Comparison of ENCODE assay signal across 12 cellular contexts in genomic region chr6:167103041-167103816, GRCh38. TPM values are rescaled to one million over a fixed set of nuclear protein-coding genes. Genes with fewer than 3 reads are reported as not detected.
DNase-seq lines count a peak whose midpoint lies in the region; ATAC-seq and TF ChIP-seq lines count a peak whose summit lies in the region.
"Had no signal": no experiment of that assay in that cellular context is flagged by ENCODE, and none has a peak within 500 bp of the region (broad histone marks: within the 10 kb centered on the region; RNA-seq: fewer than 3 reads in every experiment).

No MANE protein-coding gene starts in this region.

- H3K9me3 Mint-ChIP-seq in activated CD8-positive, alpha-beta memory T cell treated with anti-CD3 and anti-CD28 coated beads, Interleukin-2, amount 10 ng/mL, durations not matched to agents 7 days and 5 days (ENCODE audit: low read depth), result no peaks in the 10 kb centered on the region
- no peaks in the 10 kb centered on the region for H3K9me3 Mint-ChIP-seq in IgD-negative memory B cell
- no peaks in the 10 kb centered on the region for H3K9me3 Mint-ChIP-seq in stimulated activated memory B cell treated with anti-CD40 and anti-IgM and Interleukin-4, amounts not matched to agents 10 μg/mL and 1 μg/mL and 100 μg/mL, for 72 hours

- peaks cover 2% of the 10 kb centered on the region for H3K27me3 Mint-ChIP-seq in activated CD8-positive, alpha-beta memory T cell treated with anti-CD3 and anti-CD28 coated beads, Interleukin-2, amount 10 ng/mL, durations not matched to agents 7 days and 5 days
- H3K27me3 Mint-ChIP-seq in IgD-negative memory B cell, result no peaks in the 10 kb centered on the region
- H3K27me3 Mint-ChIP-seq in stimulated activated memory B cell treated with anti-CD40 and anti-IgM and Interleukin-4, amounts not matched to agents 10 μg/mL and 1 μg/mL and 100 μg/mL, for 72 hours, result no peaks in the 10 kb centered on the region
- H3K27me3 Mint-ChIP-seq: naive thymus-derived CD8-positive, alpha-beta T cell had no signal

- DNase-seq in activated CD8-positive, alpha-beta memory T cell treated with anti-CD3 and anti-CD28 coated beads, Interleukin-2, amount 10 ng/mL, durations not matched to agents 7 days and 5 days, result peak; percentile 59
- DNase-seq in activated CD8-positive, alpha-beta memory T cell treated with anti-CD3 and anti-CD28 coated beads, Interleukin-2, amount 50 U/mL, for 48 hours, result no peak
- DNase-seq in NCI-H69 (lab: John Stamatoyannopoulos, UW) (no peak), erythroblast (lab: John Stamatoyannopoulos, UW) (no peak), G401 (ENCODE audit: low spot score) (no peak)
- DNase-seq: naive thymus-derived CD8-positive, alpha-beta T cell; NCI-H2171 had no signal

- ATAC-seq in activated CD8-positive, alpha-beta memory T cell treated with anti-CD3 and anti-CD28 coated beads, Interleukin-2, amount 10 ng/mL, durations not matched to agents 7 days and 5 days, result peak; percentile 83
- ATAC-seq in HG02678 (IDR thresholded peaks at IDR 0.05; ENCODE audit: unreplicated experiment), result peak; percentile 95
- ATAC-seq in stimulated activated memory B cell treated with anti-CD40 and anti-IgM and Interleukin-4, amounts not matched to agents 10 μg/mL and 1 μg/mL and 100 μg/mL, for 72 hours, result peak; percentile 94
- ATAC-seq: A549 had no signal

- peak overlapping the region; percentile 81 for H3K27ac Mint-ChIP-seq in activated CD8-positive, alpha-beta memory T cell treated with anti-CD3 and anti-CD28 coated beads, Interleukin-2, amount 10 ng/mL, durations not matched to agents 7 days and 5 days
- H3K27ac Mint-ChIP-seq in IgD-negative memory B cell, result peak overlapping the region; percentile 90 to 91 (median 91)
- H3K27ac Mint-ChIP-seq in stimulated activated memory B cell treated with anti-CD40 and anti-IgM and Interleukin-4, amounts not matched to agents 10 μg/mL and 1 μg/mL and 100 μg/mL, for 72 hours, result peak overlapping the region; percentile 81

- CTCF ChIA-PET in activated CD8-positive, alpha-beta memory T cell treated with anti-CD3 and anti-CD28 coated beads, Interleukin-2, amount 10 ng/mL, durations not matched to agents 7 days and 5 days (lab: Charles Lee), result no interaction called here

- H3K4me3 Mint-ChIP-seq in activated CD8-positive, alpha-beta memory T cell treated with anti-CD3 and anti-CD28 coated beads, Interleukin-2, amount 10 ng/mL, durations not matched to agents 7 days and 5 days, result no peak overlapping the region
- peak overlapping the region; percentile 0 to 89 (median 76) for H3K4me3 Mint-ChIP-seq in IgD-negative memory B cell
- H3K4me3 Mint-ChIP-seq in stimulated activated memory B cell treated with anti-CD40 and anti-IgM and Interleukin-4, amounts not matched to agents 10 μg/mL and 1 μg/mL and 100 μg/mL, for 72 hours, result peak overlapping the region; percentile 15
- H3K4me3 Mint-ChIP-seq: naive thymus-derived CD8-positive, alpha-beta T cell had no signal

- in situ Hi-C loops in G401 (cut with HindIII; ENCODE audit: low sequenced_read_pairs), result no loop called here

- H3K36me3 Mint-ChIP-seq in activated CD8-positive, alpha-beta memory T cell treated with anti-CD3 and anti-CD28 coated beads, Interleukin-2, amount 10 ng/mL, durations not matched to agents 7 days and 5 days, result peaks cover 8% of the 10 kb centered on the region
- H3K36me3 Mint-ChIP-seq in IgD-negative memory B cell, result peaks cover under 1% of the 10 kb centered on the region
- no peaks in the 10 kb centered on the region for H3K36me3 Mint-ChIP-seq in stimulated activated memory B cell treated with anti-CD40 and anti-IgM and Interleukin-4, amounts not matched to agents 10 μg/mL and 1 μg/mL and 100 μg/mL, for 72 hours
- H3K36me3 Mint-ChIP-seq: naive thymus-derived CD8-positive, alpha-beta T cell had no signal

- TF ChIP-seq POLR2A in erythroblast (IDR thresholded peaks at IDR 0.05; ENCODE audit: low read length), result no peak

- peaks cover 37% of the 10 kb centered on the region for H3K4me1 Mint-ChIP-seq in activated CD8-positive, alpha-beta memory T cell treated with anti-CD3 and anti-CD28 coated beads, Interleukin-2, amount 10 ng/mL, durations not matched to agents 7 days and 5 days
- H3K4me1 Mint-ChIP-seq in IgD-negative memory B cell, result peaks cover 37 to 72% (median 47%) of the 10 kb centered on the region in 3 donors
- H3K4me1 Mint-ChIP-seq in stimulated activated memory B cell treated with anti-CD40 and anti-IgM and Interleukin-4, amounts not matched to agents 10 μg/mL and 1 μg/mL and 100 μg/mL, for 72 hours, result peaks cover 71% of the 10 kb centered on the region

RNA-seq across cellular contexts. Expression of gene CCR6, which starts 19.7 kb away (rescaled TPM):
- 1 to 10 TPM; 8.7 to 9.1 TPM for total RNA-seq in activated CD8-positive, alpha-beta memory T cell treated with anti-CD3 and anti-CD28 coated beads, Interleukin-2, amount 10 ng/mL, durations not matched to agents 7 days and 5 days
- polyA plus RNA-seq in IgD-negative memory B cell, result 79.3 TPM
- not detected in 2 replicates for total RNA-seq in G401 (2014; rRNA removed; shearing (Covaris generic))
- total RNA-seq: fibroblast of villous mesenchyme had no signal

RNA-seq across cellular contexts. Expression of gene GPR31, which starts 54.6 kb away (rescaled TPM):
- not detected for total RNA-seq in activated CD8-positive, alpha-beta memory T cell treated with anti-CD3 and anti-CD28 coated beads, Interleukin-2, amount 10 ng/mL, durations not matched to agents 7 days and 5 days
- not detected for polyA plus RNA-seq in IgD-negative memory B cell
- not detected in 2 replicates for total RNA-seq in G401 (2014; rRNA removed; shearing (Covaris generic))
- total RNA-seq: fibroblast of villous mesenchyme; naive thymus-derived CD8-positive, alpha-beta T cell had no signal
- polyA plus RNA-seq: A549; naive thymus-derived CD8-positive, alpha-beta T cell had no signal
